27 cellular contexts compared by ENCODE assay signal in genomic region chr10:28980264-28980663, GRCh38.
"Had no signal": no experiment of that assay in that cellular context is flagged by ENCODE, and none has a peak within 500 bp of the region (broad histone marks: within the 10 kb centered on the region; RNA-seq: fewer than 3 reads in every experiment).

No MANE protein-coding gene starts in this region.

- H3K27ac Mint-ChIP-seq: effector memory CD8-positive, alpha-beta T cell; immature natural killer cell; naive B cell; nephron; neural progenitor cell; progenitor cell of endocrine pancreas; stimulated activated naive B cell treated with anti-CD40 and anti-IgM and Interleukin-4, amounts not matched to agents 10 μg/mL and 1 μg/mL and 100 μg/mL, for 72 hours; stimulated activated naive CD8-positive, alpha-beta T cell treated with anti-CD3 and anti-CD28 coated beads, Interleukin-15, Interleukin-2, amounts not matched to agents 100 ng/mL and 50 ng/mL, for 24 hours had no signal

- H3K36me3 ChIP-seq: esophagus squamous epithelium, heart right ventricle, lower lobe of right lung, neural progenitor cell, right lobe of liver, thoracic aorta, tibial nerve, upper lobe of left lung had no signal

- ATAC-seq: effector memory CD8-positive, alpha-beta T cell; heart right ventricle; left ventricle myocardium superior; lower lobe of right lung; right lobe of liver had no signal

- DNase-seq: cortex of kidney; effector memory CD8-positive, alpha-beta T cell; erythroblast; esophagus squamous epithelium; glutamatergic neuron; heart right ventricle; hippocampal formation; immature natural killer cell; left ventricle myocardium superior; lower lobe of right lung; naive B cell; right lobe of liver; small intestine; stimulated activated CD4-positive, alpha-beta T cell treated with anti-CD3 and anti-CD28 coated beads, Interleukin-15, amount 100 ng/mL, for 24 hours; stimulated activated CD4-positive, alpha-beta T cell treated with anti-CD3 and anti-CD28 coated beads, Interleukin-2, amount 100 ng/mL, for 48 hours; stimulated activated naive B cell treated with anti-CD40 and anti-IgM and Interleukin-4, amounts not matched to agents 10 μg/mL and 1 μg/mL and 100 μg/mL, for 72 hours; upper lobe of left lung had no signal

- H3K36me3 Mint-ChIP-seq: immature natural killer cell, naive B cell, neural progenitor cell had no signal

- H3K9me3 Mint-ChIP-seq: nephron, neural progenitor cell had no signal

- H3K27me3 ChIP-seq: heart right ventricle, neural progenitor cell, right lobe of liver, tibial nerve, upper lobe of left lung had no signal

- FAIRE-seq: endometrium, keratinocyte, small intestine, urothelium cell line had no signal

- H2AFZ ChIP-seq: neural progenitor cell, parathyroid adenoma had no signal

- H3K79me2 ChIP-seq: parathyroid adenoma had no signal

- H3K9me3 ChIP-seq: esophagus squamous epithelium, lower lobe of right lung, right lobe of liver, thoracic aorta, tibial nerve, upper lobe of left lung had no signal

- H3K4me3 ChIP-seq: esophagus squamous epithelium, heart right ventricle, lower lobe of right lung, neural progenitor cell, right lobe of liver, thoracic aorta, tibial nerve, upper lobe of left lung had no signal

- H3K4me2 ChIP-seq: neural progenitor cell had no signal

- H3K27ac ChIP-seq: esophagus squamous epithelium, heart right ventricle, lower lobe of right lung, neural progenitor cell, parathyroid adenoma, right lobe of liver, thoracic aorta, tibial nerve, upper lobe of left lung had no signal

- H3K27me3 Mint-ChIP-seq: naive B cell, progenitor cell of endocrine pancreas had no signal

- H3K4me3 Mint-ChIP-seq: effector memory CD8-positive, alpha-beta T cell; immature natural killer cell; naive B cell; nephron; neural progenitor cell; stimulated activated naive B cell treated with anti-CD40 and anti-IgM and Interleukin-4, amounts not matched to agents 10 μg/mL and 1 μg/mL and 100 μg/mL, for 72 hours; stimulated activated naive CD8-positive, alpha-beta T cell treated with anti-CD3 and anti-CD28 coated beads, Interleukin-15, Interleukin-2, amounts not matched to agents 100 ng/mL and 50 ng/mL, for 24 hours had no signal

- H3K9ac ChIP-seq: neural progenitor cell, parathyroid adenoma had no signal
